ENCODE assay signal across 1 cellular context in genomic region chr6:151475653-151476523, GRCh38.
TF ChIP-seq lines count a peak whose summit lies in the region.

No MANE protein-coding gene starts in this region.

TF ChIP-seq in SK-N-SH treated with all-trans-retinoic acid at 6 μM for 48 hours, 23 proteins besides CTCF, POLR2A, EP300 and RAD21 (continued from another document):
- TF ChIP-seq BACH2 (CRISPR knock-in tag; IDR thresholded peaks at IDR 0.05; ENCODE audit: borderline replicate concordance), result no peak
- no peak for TF ChIP-seq ZNF70 (CRISPR knock-in tag; IDR thresholded peaks at IDR 0.05)
- no peak for TF ChIP-seq PPARA (CRISPR knock-in tag; IDR thresholded peaks at IDR 0.05; ENCODE audit: borderline replicate concordance)
